In genomic region chr1:31051611-31052010, GRCh38 we compare ENCODE assay signal across 28 cellular contexts. TPM values are rescaled to one million over a fixed set of nuclear protein-coding genes. Genes with fewer than 3 reads are reported as not detected.
DNase-seq lines count a peak whose midpoint lies in the region; ATAC-seq, FAIRE-seq and TF ChIP-seq lines count a peak whose summit lies in the region.
"Had no signal": no experiment of that assay in that cellular context is flagged by ENCODE, and none has a peak within 500 bp of the region (broad histone marks: within the 10 kb centered on the region; RNA-seq: fewer than 3 reads in every experiment).

No MANE protein-coding gene starts in this region.

- TF ChIP-seq POLR2A in K562 (conservative IDR thresholded peaks at IDR 0.05), result no peak

- H3K4me1 Mint-ChIP-seq in activated CD4-positive, alpha-beta T cell treated with anti-CD3 and anti-CD28 coated beads for 36 hours, result peaks cover 53% of the 10 kb centered on the region
- H3K4me1 Mint-ChIP-seq in activated CD4-positive, alpha-beta T cell treated with anti-CD3 and anti-CD28 coated beads, Interleukin-2, amount 10 ng/mL, durations not matched to agents 24 days and 14 days, result peaks cover 41% of the 10 kb centered on the region
- H3K4me1 Mint-ChIP-seq in mesothelial cell of epicardium, result peaks cover 21% of the 10 kb centered on the region

- peaks cover 19% of the 10 kb centered on the region for H3F3A ChIP-seq in GM23248 (ENCODE audit: insufficient read depth)

- peaks cover 21% of the 10 kb centered on the region for H3K36me3 ChIP-seq in GM23248 (ENCODE audit: low read depth)
- peaks cover 72% of the 10 kb centered on the region for H3K36me3 ChIP-seq in K562 (ENCODE audit: control insufficient read depth, insufficient read depth, low read length)

- FAIRE-seq in K562 (lab: Jason Lieb, UNC), result no peak
- FAIRE-seq: frontal cortex, RCC 7860 had no signal

- H3K27me3 Mint-ChIP-seq in activated CD4-positive, alpha-beta T cell treated with anti-CD3 and anti-CD28 coated beads for 36 hours, result no peaks in the 10 kb centered on the region
- H3K27me3 Mint-ChIP-seq in activated CD4-positive, alpha-beta T cell treated with anti-CD3 and anti-CD28 coated beads, Interleukin-2, amount 10 ng/mL, durations not matched to agents 24 days and 14 days, result no peaks in the 10 kb centered on the region
- H3K27me3 Mint-ChIP-seq in mesothelial cell of epicardium (ENCODE audit: low read depth), result no peaks in the 10 kb centered on the region
- H3K27me3 Mint-ChIP-seq: naive thymus-derived CD8-positive, alpha-beta T cell; stimulated activated naive B cell treated with anti-CD40 and anti-IgM and Interleukin-4, amounts not matched to agents 10 μg/mL and 1 μg/mL and 100 μg/mL, for 72 hours had no signal

- peak overlapping the region; percentile 72 for H3K27ac ChIP-seq in GM23248
- no peak overlapping the region for H3K27ac ChIP-seq in K562 (ENCODE audit: extremely low read depth, low read depth, low read length)
- H3K27ac ChIP-seq: 22Rv1, C4-2B, esophagus muscularis mucosa, SJSA1, suprapubic skin, WERI-Rb-1 had no signal

- POLR2A ChIA-PET in activated CD4-positive, alpha-beta T cell treated with anti-CD3 and anti-CD28 coated beads for 36 hours (lab: Charles Lee), result no interaction called here
- POLR2A ChIA-PET in K562 (lab: Yijun Ruan, JAX), result interaction anchor here (0.6 to 3.4 kb wide), 6 partner anchors 8 to 21 kb away, joined by 3 to 24 read pairs (median 9); partner anchors contain the start of gene PUM1

- no peak overlapping the region for H3K4me3 Mint-ChIP-seq in activated CD4-positive, alpha-beta T cell treated with anti-CD3 and anti-CD28 coated beads for 36 hours
- H3K4me3 Mint-ChIP-seq in activated CD4-positive, alpha-beta T cell treated with anti-CD3 and anti-CD28 coated beads, Interleukin-2, amount 10 ng/mL, durations not matched to agents 24 days and 14 days, result no peak overlapping the region
- no peak overlapping the region for H3K4me3 Mint-ChIP-seq in mesothelial cell of epicardium
- H3K4me3 Mint-ChIP-seq: stimulated activated naive B cell treated with anti-CD40 and anti-IgM and Interleukin-4, amounts not matched to agents 10 μg/mL and 1 μg/mL and 100 μg/mL, for 72 hours had no signal

- peaks cover 47% of the 10 kb centered on the region for H4K20me1 ChIP-seq in GM23248 (ENCODE audit: insufficient read depth)
- peaks cover 39% of the 10 kb centered on the region for H4K20me1 ChIP-seq in K562 (replicated peaks; ENCODE audit: control insufficient read depth, insufficient read depth, low read length)

- no peak for DNase-seq in activated CD4-positive, alpha-beta T cell treated with anti-CD3 and anti-CD28 coated beads for 36 hours
- DNase-seq in activated CD4-positive, alpha-beta T cell treated with anti-CD3 and anti-CD28 coated beads, Interleukin-2, amount 10 ng/mL, durations not matched to agents 24 days and 14 days, result no peak
- no peak for DNase-seq in GM23248
- no peak for DNase-seq in K562 (ENCODE audit: extremely low read depth in 1 of 4, low spot score in 3 of 4)
- no peak for DNase-seq in mesothelial cell of epicardium (ENCODE audit: low spot score in 2 of 2, unreplicated experiment in 2 of 2)
- DNase-seq in T-helper 1 cell, result no peak
- DNase-seq: activated CD4-positive, alpha-beta T cell treated with anti-CD3 and anti-CD28 coated beads, Interleukin-2, amount 50 U/mL, for 4 hours; caudate nucleus; cortex of kidney; effector memory CD4-positive, alpha-beta T cell; lower lobe of right lung; naive thymus-derived CD8-positive, alpha-beta T cell; NCI-H1048; NCI-H446; NCI-H774; stimulated activated naive B cell treated with anti-CD40 and anti-IgM and Interleukin-4, amounts not matched to agents 10 μg/mL and 1 μg/mL and 100 μg/mL, for 72 hours; WERI-Rb-1 had no signal

- intact Hi-C loops in activated CD4-positive, alpha-beta T cell treated with anti-CD3 and anti-CD28 coated beads for 36 hours (cut with DNase I, micrococcal nuclease), result loop anchor here in 1 of 2 experiments (2.0 to 5.0 kb wide), 2 partner anchors 21 to 304 kb away; no protein-coding TSS in a partner anchor
- intact Hi-C loops in activated CD4-positive, alpha-beta T cell treated with anti-CD3 and anti-CD28 coated beads, Interleukin-2, amount 10 ng/mL, durations not matched to agents 24 days and 14 days (cut with micrococcal nuclease), result no loop called here
- intact Hi-C loops in K562 (cut with micrococcal nuclease), result no loop called here

- H3K4me2 ChIP-seq in GM23248 (ENCODE audit: unreplicated experiment) (no peak overlapping the region), K562 (ENCODE audit: insufficient read depth, low read length) (no peak overlapping the region)

- TF ChIP-seq RAD21 in K562 (CRISPR knock-in tag; conservative IDR thresholded peaks at IDR 0.05 in 1 of 2, IDR thresholded peaks at IDR 0.05 in 1 of 2), result no peak

- H3K27ac Mint-ChIP-seq in activated CD4-positive, alpha-beta T cell treated with anti-CD3 and anti-CD28 coated beads for 36 hours, result peak overlapping the region; percentile 13
- H3K27ac Mint-ChIP-seq in activated CD4-positive, alpha-beta T cell treated with anti-CD3 and anti-CD28 coated beads, Interleukin-2, amount 10 ng/mL, durations not matched to agents 24 days and 14 days, result no peak overlapping the region
- peak overlapping the region; percentile 40 for H3K27ac Mint-ChIP-seq in mesothelial cell of epicardium
- H3K27ac Mint-ChIP-seq: activated T-helper 2 cell treated with anti-CD3 and anti-CD28 coated beads, Interferon-gamma antibody, Interleukin-2, Interleukin-4, amounts not matched to agents 10 μg/mL and 5 μg/mL and 100 μg/mL, durations not matched to agents 14 hours and 24 hours and 36 hours; stimulated activated naive B cell treated with anti-CD40 and anti-IgM and Interleukin-4, amounts not matched to agents 10 μg/mL and 1 μg/mL and 100 μg/mL, for 72 hours had no signal

- no peaks in the 10 kb centered on the region for H3K9me3 Mint-ChIP-seq in activated CD4-positive, alpha-beta T cell treated with anti-CD3 and anti-CD28 coated beads for 36 hours (ENCODE audit: low read depth)
- no peaks in the 10 kb centered on the region for H3K9me3 Mint-ChIP-seq in activated CD4-positive, alpha-beta T cell treated with anti-CD3 and anti-CD28 coated beads, Interleukin-2, amount 10 ng/mL, durations not matched to agents 24 days and 14 days
- no peaks in the 10 kb centered on the region for H3K9me3 Mint-ChIP-seq in mesothelial cell of epicardium
- H3K9me3 Mint-ChIP-seq: activated T-helper 2 cell treated with anti-CD3 and anti-CD28 coated beads, Interferon-gamma antibody, Interleukin-2, Interleukin-4, amounts not matched to agents 10 μg/mL and 5 μg/mL and 100 μg/mL, durations not matched to agents 14 hours and 24 hours and 36 hours; naive thymus-derived CD8-positive, alpha-beta T cell; stimulated activated naive B cell treated with anti-CD40 and anti-IgM and Interleukin-4, amounts not matched to agents 10 μg/mL and 1 μg/mL and 100 μg/mL, for 72 hours had no signal

- H3K9me1 ChIP-seq in K562 (ENCODE audit: control insufficient read depth, insufficient read depth, low read length), result no peaks in the 10 kb centered on the region

- H3K4me3 ChIP-seq in GM23248, result no peak overlapping the region
- no peak overlapping the region for H3K4me3 ChIP-seq in K562
- H3K4me3 ChIP-seq: esophagus muscularis mucosa, lower lobe of right lung, SJSA1, suprapubic skin had no signal

- H3K27me3 ChIP-seq in GM23248 (replicated peaks; ENCODE audit: insufficient read depth), result no peaks in the 10 kb centered on the region
- H3K27me3 ChIP-seq in K562 (ENCODE audit: control insufficient read depth in 2 of 2, insufficient read depth in 2 of 2, low read length in 2 of 2), result no peaks in the 10 kb centered on the region
- H3K27me3 ChIP-seq: esophagus muscularis mucosa, SJSA1, suprapubic skin had no signal

- H3K79me2 ChIP-seq in GM23248 (ENCODE audit: insufficient read depth) (peaks cover 100% of the 10 kb centered on the region), K562 (ENCODE audit: control insufficient read depth, insufficient read depth, low read length) (peaks cover 96% of the 10 kb centered on the region)

- ATAC-seq in activated CD4-positive, alpha-beta T cell treated with anti-CD3 and anti-CD28 coated beads for 36 hours, result no peak
- ATAC-seq in K562 (no peak), HG03135 (IDR thresholded peaks at IDR 0.05; ENCODE audit: unreplicated experiment) (no peak), GM21390 (IDR thresholded peaks at IDR 0.05; ENCODE audit: unreplicated experiment) (no peak)
- ATAC-seq: HCT116; naive thymus-derived CD8-positive, alpha-beta T cell; stimulated activated naive B cell treated with anti-CD40 and anti-IgM and Interleukin-4, amounts not matched to agents 10 μg/mL and 1 μg/mL and 100 μg/mL, for 72 hours had no signal

- no peak for TF ChIP-seq EP300 in K562 (IDR thresholded peaks at IDR 0.05; ENCODE audit: low read length)

- TF ChIP-seq CTCF in K562 (IDR thresholded peaks at IDR 0.05 in 2 of 3, conservative IDR thresholded peaks at IDR 0.05 in 1 of 3; ENCODE audit: insufficient read depth in 2 of 3, low read depth in 1 of 3, low read length in 3 of 3) (no peak), mesothelial cell of epicardium (IDR thresholded peaks at IDR 0.05; ENCODE audit: unreplicated experiment) (no peak)

- in situ Hi-C loops in GM23248 (cut with MboI), result no loop called here
- in situ Hi-C loops in K562 (cut with MboI), result no loop called here

- BruUV-seq in K562 (replicated peaks; lab: Mats Ljungman, UMichigan), result no TSS peak

- 88 to 100% methylated on average over 1 of the region's 1 CpG for WGBS in GM23248 (ENCODE audit: low coverage in 1 of 2, low lambda C conversion rate in 2 of 2, missing lambda C conversion rate in 2 of 2), 2 experiments
- WGBS in K562 (ENCODE audit: insufficient coverage, low coverage, missing lambda C conversion rate), result 20% methylated on average over 1 of the region's 1 CpG

- no peak overlapping the region for H3K9ac ChIP-seq in GM23248
- H3K9ac ChIP-seq in K562 (ENCODE audit: insufficient read depth in 1 of 2, low read depth in 2 of 2, low read length in 2 of 2), result no peak overlapping the region

- H3K9me3 ChIP-seq in GM23248 (ENCODE audit: low read depth) (no peaks in the 10 kb centered on the region), K562 (replicated peaks; ENCODE audit: control insufficient read depth, insufficient read depth, low read depth, low read length) (no peaks in the 10 kb centered on the region)
- H3K9me3 ChIP-seq: esophagus muscularis mucosa, lower lobe of right lung, SJSA1, suprapubic skin had no signal

- peaks cover 44% of the 10 kb centered on the region for H3K36me3 Mint-ChIP-seq in activated CD4-positive, alpha-beta T cell treated with anti-CD3 and anti-CD28 coated beads for 36 hours (ENCODE audit: low read depth)
- peaks cover 51% of the 10 kb centered on the region for H3K36me3 Mint-ChIP-seq in activated CD4-positive, alpha-beta T cell treated with anti-CD3 and anti-CD28 coated beads, Interleukin-2, amount 10 ng/mL, durations not matched to agents 24 days and 14 days (ENCODE audit: low read depth)
- peaks cover 10% of the 10 kb centered on the region for H3K36me3 Mint-ChIP-seq in mesothelial cell of epicardium

- H3K9me2 ChIP-seq in GM23248 (ENCODE audit: insufficient read depth), result no peaks in the 10 kb centered on the region

- H2AFZ ChIP-seq in GM23248 (no peak overlapping the region), K562 (ENCODE audit: low read depth, low read length) (no peak overlapping the region)

- CTCF ChIA-PET in activated CD4-positive, alpha-beta T cell treated with anti-CD3 and anti-CD28 coated beads for 36 hours (lab: Charles Lee), result interaction anchor here (1.0 kb wide), 1 partner anchor 247 kb away, joined by 5 read pairs; no protein-coding TSS in a partner anchor
- CTCF ChIA-PET in K562 (lab: Yijun Ruan, JAX; ENCODE audit: low intra/inter-chr PET ratio), result no interaction called here

- H3K4me1 ChIP-seq in GM23248 (ENCODE audit: insufficient read depth) (peaks cover 22% of the 10 kb centered on the region), K562 (replicated peaks in 1 of 2; ENCODE audit: control insufficient read depth in 2 of 2, insufficient read depth in 2 of 2, low read length in 2 of 2) (no peaks in the 10 kb centered on the region; a peak in 2 of 5 replicates)
- H3K4me1 ChIP-seq: SJSA1 had no signal

RNA-seq across cellular contexts. Expression of gene PUM1, which starts 13.9 kb away (rescaled TPM):
- 10 to 100 TPM; 87.1 to 91.4 TPM for total RNA-seq in activated CD4-positive, alpha-beta T cell treated with anti-CD3 and anti-CD28 coated beads for 36 hours
- total RNA-seq in activated CD4-positive, alpha-beta T cell treated with anti-CD3 and anti-CD28 coated beads, Interleukin-2, amount 10 ng/mL, durations not matched to agents 24 days and 14 days, result 122 and 132 TPM in 2 replicates
- total RNA-seq in GM23248 (2014; rRNA removed; shearing (Covaris generic)), result 46.3 and 63.4 TPM in 2 replicates
- 45.7 and 49.5 TPM in 2 replicates for polyA plus RNA-seq in GM23248 (2016; fragmentation: Nextera tagmentation; extraction: Ambion mirVana)
- total RNA-seq in K562 (2011; cell fraction: chromatin; rRNA removed; ENCODE audit: low replicate concordance), result 260 and 263 TPM in 2 replicates
- total RNA-seq in K562 (2011; cell fraction: nucleolus; rRNA removed), result 122 and 134 TPM in 2 replicates
- total RNA-seq in K562 (2011; cell fraction: nucleoplasm; rRNA removed), result 144 and 176 TPM in 2 replicates
- total RNA-seq in K562 (2014; rRNA removed), result 42.9 and 56.3 TPM in 2 replicates
- total RNA-seq in K562 (2014; rRNA removed; fragmentation: Illumina TruSeq; extraction: Trizol), result 60.1 and 66.4 TPM in 2 replicates
- 55.6 and 56.6 TPM in 2 replicates for total RNA-seq in K562 (2015; rRNA removed; fragmentation: Illumina TruSeq; extraction: Trizol)
- 101 and 104 TPM in 2 replicates for total RNA-seq in K562 (2021)
- polyA plus RNA-seq in K562 (2011; rRNA removed), result 55.7 and 64.3 TPM in 2 replicates
- polyA plus RNA-seq in K562 (2011; cell fraction: cytosol; rRNA removed), result 84.5 and 95.2 TPM in 2 replicates
- 131 and 181 TPM in 2 replicates for polyA plus RNA-seq in K562 (2011; cell fraction: nucleus; rRNA removed)
- polyA plus RNA-seq in K562 (2012), result 60.3 and 92.8 TPM in 2 replicates
- 52.1 and 60.9 TPM in 2 replicates for polyA plus RNA-seq in K562 (2014; fragmentation: Illumina TruSeq; extraction: Trizol)
- polyA plus RNA-seq in K562 (2014; fragmentation: Nextera tagmentation; extraction: Ambion mirVana), result 10 to 100 TPM; 37.7 to 43.8 TPM
- 46.4 and 49.5 TPM in 2 replicates for polyA plus RNA-seq in K562 (2014; rRNA removed)
- 300 and 362 TPM in 2 replicates for polyA minus RNA-seq in K562 (2011; rRNA and poly(A)+ RNA removed)
- 93.9 and 117 TPM in 2 replicates for polyA minus RNA-seq in K562 (2011; cell fraction: cytosol; rRNA and poly(A)+ RNA removed)
- polyA minus RNA-seq in K562 (2011; cell fraction: nucleus; rRNA and poly(A)+ RNA removed), result 116 and 133 TPM in 2 replicates
- total RNA-seq in mesothelial cell of epicardium, result 244 to 253 TPM (median 250 TPM) in 3 replicates
